11 cellular contexts compared by ENCODE assay signal in the genomic region with DNA sequence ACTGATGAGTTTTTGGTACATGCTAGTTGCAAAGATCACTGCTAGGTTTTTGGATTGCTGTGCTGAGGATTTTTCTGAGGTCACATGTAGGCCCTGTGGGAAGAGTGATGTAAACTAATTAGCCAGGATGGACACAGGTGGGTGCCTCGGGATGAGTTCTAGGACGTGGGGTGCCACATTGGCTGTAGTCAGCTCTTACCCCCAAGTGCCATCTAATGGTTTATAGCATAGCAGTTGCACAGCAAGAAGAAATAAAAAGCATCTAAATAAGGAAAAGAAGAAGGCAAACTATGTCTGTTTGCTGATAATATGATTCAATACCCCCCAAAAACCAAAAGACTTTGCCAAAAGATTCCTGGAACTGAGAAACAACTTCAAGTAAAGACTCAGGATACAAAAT. TPM values are rescaled to one million over a fixed set of nuclear protein-coding genes. Genes with fewer than 3 reads are reported as not detected.
"Had no signal": no experiment of that assay in that cellular context is flagged by ENCODE, and none has a peak within 500 bp of the region (broad histone marks: within the 10 kb centered on the region; RNA-seq: fewer than 3 reads in every experiment).

No MANE protein-coding gene starts in this region.

- H3K4me3 ChIP-seq: GM23248, HAP-1 had no signal

- H3K27ac ChIP-seq: GM23248, HL-60 had no signal

- ATAC-seq: HCT116, HepG2 had no signal

- H3K36me3 ChIP-seq: HAP-1 had no signal

- H3K4me1 ChIP-seq: HAP-1 had no signal

- H3K9me3 ChIP-seq: HAP-1 had no signal

- DNase-seq: GM23248, GOT3, H7, HFFc6, KBM-7 had no signal

RNA-seq across cellular contexts. Expression of a gene that starts 9.8 kb away (rescaled TPM):
- total RNA-seq: GM23248, H4, H7, HepG2, HFFc6, HT1080 had no signal

RNA-seq across cellular contexts. Expression of a gene that starts 17.5 kb away (rescaled TPM):
- total RNA-seq: GM23248, H4, H7, HepG2, HFFc6, HT1080 had no signal

RNA-seq across cellular contexts. Expression of a gene that starts 31.6 kb away (rescaled TPM):
- total RNA-seq: GM23248, H4, H7, HepG2, HFFc6, HT1080 had no signal

RNA-seq across cellular contexts. Expression of a gene that starts 44.5 kb away (rescaled TPM):
- total RNA-seq: GM23248, H4, H7, HepG2, HFFc6, HT1080 had no signal

RNA-seq across cellular contexts. Expression of a gene that starts 52.4 kb away (rescaled TPM):
- total RNA-seq: GM23248, H4, H7, HepG2, HFFc6, HT1080 had no signal
